Comparison of ENCODE assay signal across 19 cellular contexts in the genomic region with DNA sequence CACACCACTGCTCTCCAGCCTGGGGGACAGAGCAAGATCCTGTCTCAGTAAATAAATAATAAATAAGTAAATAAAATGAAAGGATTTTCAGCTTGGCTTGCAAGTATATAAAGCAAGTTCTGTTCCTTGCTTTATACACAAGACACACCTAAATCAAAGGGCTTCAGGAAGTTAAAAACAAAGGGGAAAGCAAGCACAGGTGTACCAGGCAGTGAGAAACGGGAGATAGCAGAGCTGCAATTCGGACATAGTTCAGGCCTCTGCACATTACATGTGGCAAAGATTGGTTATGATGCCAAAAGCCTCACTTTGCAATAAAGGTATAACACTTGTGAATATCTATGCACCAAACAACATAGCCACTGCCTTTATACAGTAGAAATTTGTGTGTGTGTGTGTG. TPM values are rescaled to one million over a fixed set of nuclear protein-coding genes. Genes with fewer than 3 reads are reported as not detected.
DNase-seq lines count a peak whose midpoint lies in the region; ATAC-seq, FAIRE-seq and TF ChIP-seq lines count a peak whose summit lies in the region.
"Had no signal": no experiment of that assay in that cellular context is flagged by ENCODE, and none has a peak within 500 bp of the region (broad histone marks: within the 10 kb centered on the region; RNA-seq: fewer than 3 reads in every experiment).

No MANE protein-coding gene starts in this region.

- no peak for TF ChIP-seq POLR2A in gastroesophageal sphincter (IDR thresholded peaks at IDR 0.05)

- H3K27me3 ChIP-seq in CD8-positive, alpha-beta memory T cell (ENCODE audit: insufficient read depth, low read length, poor library complexity, severe bottlenecking): no peaks in the 10 kb centered on the region
- H3K27me3 ChIP-seq in neutrophil (no peaks in the 10 kb centered on the region), gastroesophageal sphincter (no peaks in the 10 kb centered on the region)
- H3K27me3 ChIP-seq: BLaER1 had no signal

- peak overlapping the region; percentile 49 for H3K27ac Mint-ChIP-seq in T-helper 2 cell treated with Interferon-gamma antibody and Interleukin-4, amounts not matched to agents 5 μg/mL and 100 μg/mL, for 36 hours
- peak overlapping the region; percentile 43 to 95 (median 76) for H3K27ac Mint-ChIP-seq in CD8-positive, alpha-beta memory T cell
- peak overlapping the region; percentile 38 to 94 for H3K27ac Mint-ChIP-seq in effector memory CD8-positive, alpha-beta T cell
- H3K27ac Mint-ChIP-seq in Calu3 (ENCODE audit: unreplicated experiment): no peak overlapping the region
- H3K27ac Mint-ChIP-seq: GM23338 had no signal

- no peak overlapping the region for H3K4me3 Mint-ChIP-seq in T-helper 2 cell treated with Interferon-gamma antibody and Interleukin-4, amounts not matched to agents 5 μg/mL and 100 μg/mL, for 36 hours
- no peak overlapping the region for H3K4me3 Mint-ChIP-seq in CD8-positive, alpha-beta memory T cell
- H3K4me3 Mint-ChIP-seq in effector memory CD8-positive, alpha-beta T cell: no peak overlapping the region
- H3K4me3 Mint-ChIP-seq in Calu3 (ENCODE audit: low read depth, unreplicated experiment): no peak overlapping the region
- H3K4me3 Mint-ChIP-seq: GM23338 had no signal

- H3K36me3 ChIP-seq in CD8-positive, alpha-beta memory T cell (ENCODE audit: insufficient read depth, low read length): no peaks in the 10 kb centered on the region
- H3K36me3 ChIP-seq in neutrophil: peaks cover 23% of the 10 kb centered on the region
- H3K36me3 ChIP-seq in gastroesophageal sphincter: peaks cover 0 to 14% of the 10 kb centered on the region in 2 donors

- intact Hi-C loops in Calu3 (cut with micrococcal nuclease; ENCODE audit: unreplicated experiment): no loop called here

- CTCF ChIA-PET in CD8-positive, alpha-beta memory T cell (lab: Charles Lee): no interaction called here
- CTCF ChIA-PET in Calu3 (lab: Charles Lee): no interaction called here

- no peak for ATAC-seq in effector memory CD8-positive, alpha-beta T cell (replicated peaks)
- ATAC-seq in gastroesophageal sphincter: no peak
- ATAC-seq: GM23338, HCT116 had no signal

- TF ChIP-seq CTCF in neutrophil (IDR thresholded peaks at IDR 0.05) (no peak), gastroesophageal sphincter (IDR thresholded peaks at IDR 0.05) (no peak), Calu3 (IDR thresholded peaks at IDR 0.05; ENCODE audit: unreplicated experiment) (no peak)

- H3K27me3 Mint-ChIP-seq in T-helper 2 cell treated with Interferon-gamma antibody and Interleukin-4, amounts not matched to agents 5 μg/mL and 100 μg/mL, for 36 hours (ENCODE audit: low read depth): no peaks in the 10 kb centered on the region
- H3K27me3 Mint-ChIP-seq in CD8-positive, alpha-beta memory T cell: no peaks in the 10 kb centered on the region
- H3K27me3 Mint-ChIP-seq in effector memory CD8-positive, alpha-beta T cell: no peaks in the 10 kb centered on the region
- no peaks in the 10 kb centered on the region for H3K27me3 Mint-ChIP-seq in Calu3 (ENCODE audit: unreplicated experiment)

- peaks cover 27% of the 10 kb centered on the region for H3K36me3 Mint-ChIP-seq in T-helper 2 cell treated with Interferon-gamma antibody and Interleukin-4, amounts not matched to agents 5 μg/mL and 100 μg/mL, for 36 hours (ENCODE audit: low read depth)
- H3K36me3 Mint-ChIP-seq in CD8-positive, alpha-beta memory T cell: peaks cover 0 to 30% (median 4%) of the 10 kb centered on the region in 3 donors
- H3K36me3 Mint-ChIP-seq in effector memory CD8-positive, alpha-beta T cell (ENCODE audit: insufficient read depth): peaks cover 34% of the 10 kb centered on the region
- no peaks in the 10 kb centered on the region for H3K36me3 Mint-ChIP-seq in Calu3 (ENCODE audit: insufficient read depth, unreplicated experiment)

- H3K4me3 ChIP-seq in CD8-positive, alpha-beta memory T cell (ENCODE audit: low read length): no peak overlapping the region
- H3K4me3 ChIP-seq in neutrophil (ENCODE audit: low read depth in 1 of 2, low read length in 1 of 2) (no peak overlapping the region), gastroesophageal sphincter (no peak overlapping the region)
- H3K4me3 ChIP-seq: BLaER1, GM23338 had no signal

- DNase-seq in T-helper 2 cell treated with Interferon-gamma antibody and Interleukin-4, amounts not matched to agents 5 μg/mL and 100 μg/mL, for 36 hours (ENCODE audit: low spot score): no peak
- DNase-seq in T-helper 2 cell: no peak
- no peak for DNase-seq in CD8-positive, alpha-beta memory T cell
- DNase-seq in effector memory CD8-positive, alpha-beta T cell: no peak
- no peak for DNase-seq in HTR-8/SVneo (ENCODE audit: insufficient read length, low spot score)
- no peak for DNase-seq in Calu3
- DNase-seq: 8988T, COR-L47, DMS153, EL, NCI-H1417, NCI-H187 treated with DMSO at 0.1 percent for 48 hours, NCI-H69, SHP77 had no signal

- no peak overlapping the region for H3K27ac ChIP-seq in CD8-positive, alpha-beta memory T cell (ENCODE audit: low read depth, low read length)
- H3K27ac ChIP-seq in neutrophil (peak overlapping the region; percentile 97), gastroesophageal sphincter (no peak overlapping the region)
- H3K27ac ChIP-seq: BLaER1 had no signal

- no peaks in the 10 kb centered on the region for H3K9me3 ChIP-seq in CD8-positive, alpha-beta memory T cell (ENCODE audit: low read length)
- H3K9me3 ChIP-seq in neutrophil (no peaks in the 10 kb centered on the region), gastroesophageal sphincter (no peaks in the 10 kb centered on the region)

- BruUV-seq in Calu3 (replicated peaks; lab: Mats Ljungman, UMichigan): no TSS peak

- 88% methylated on average over 1 to 2 of the region's 2 CpGs for WGBS in gastroesophageal sphincter (ENCODE audit: low coverage in 1 of 2), 2 donors

- no peak for FAIRE-seq in HTR-8/SVneo (lab: Jason Lieb, UNC)

- no peak for TF ChIP-seq EP300 in gastroesophageal sphincter (IDR thresholded peaks at IDR 0.05)

- H3K9me3 Mint-ChIP-seq in T-helper 2 cell treated with Interferon-gamma antibody and Interleukin-4, amounts not matched to agents 5 μg/mL and 100 μg/mL, for 36 hours: no peaks in the 10 kb centered on the region
- H3K9me3 Mint-ChIP-seq in CD8-positive, alpha-beta memory T cell: no peaks in the 10 kb centered on the region
- no peaks in the 10 kb centered on the region for H3K9me3 Mint-ChIP-seq in effector memory CD8-positive, alpha-beta T cell
- H3K9me3 Mint-ChIP-seq in Calu3 (ENCODE audit: low read depth, unreplicated experiment): no peaks in the 10 kb centered on the region
- H3K9me3 Mint-ChIP-seq: GM23338 had no signal

- peaks cover 41% of the 10 kb centered on the region for H3K4me1 ChIP-seq in CD8-positive, alpha-beta memory T cell (ENCODE audit: insufficient read depth, low read length)
- H3K4me1 ChIP-seq in neutrophil (ENCODE audit: control insufficient read depth in 1 of 2, insufficient read depth in 1 of 2, low read depth in 1 of 2, low read length in 1 of 2): peaks cover 75 to 78% of the 10 kb centered on the region in 2 experiments
- peaks cover 0 to 26% (median 6%) of the 10 kb centered on the region in 3 donors for H3K4me1 ChIP-seq in gastroesophageal sphincter

- POLR2A ChIA-PET in CD8-positive, alpha-beta memory T cell (lab: Charles Lee): no interaction called here

- H3K4me1 Mint-ChIP-seq in T-helper 2 cell treated with Interferon-gamma antibody and Interleukin-4, amounts not matched to agents 5 μg/mL and 100 μg/mL, for 36 hours (ENCODE audit: low read depth): peaks cover 36% of the 10 kb centered on the region
- H3K4me1 Mint-ChIP-seq in CD8-positive, alpha-beta memory T cell: peaks cover 43 to 80% (median 79%) of the 10 kb centered on the region in 3 donors
- H3K4me1 Mint-ChIP-seq in effector memory CD8-positive, alpha-beta T cell (ENCODE audit: low read depth in 2 of 2): peaks cover 33 to 49% of the 10 kb centered on the region in 2 donors
- no peaks in the 10 kb centered on the region for H3K4me1 Mint-ChIP-seq in Calu3 (ENCODE audit: low read depth, unreplicated experiment)

RNA-seq across cellular contexts. Expression of gene MYO9B, which starts 47.5 kb away (rescaled TPM):
- total RNA-seq in CD8-positive, alpha-beta memory T cell: 100 to 1,000 TPM; 104 to 108 TPM
- polyA plus RNA-seq in CD8-positive, alpha-beta memory T cell: 24.9 TPM
- 10 to 100 TPM; 38.1 to 77.7 (median 66.2) TPM for total RNA-seq in gastroesophageal sphincter
- 38.4 and 40.4 TPM in 2 replicates for total RNA-seq in Calu3 (2022)

RNA-seq across cellular contexts. Expression of gene HAUS8, which starts 47.8 kb away (rescaled TPM):
- 10 to 100 TPM; 33.4 to 36.4 TPM for total RNA-seq in CD8-positive, alpha-beta memory T cell
- 9.7 TPM for polyA plus RNA-seq in CD8-positive, alpha-beta memory T cell
- total RNA-seq in gastroesophageal sphincter (1 to 10 TPM; 3.2 to 6.4 (median 5.5) TPM), Calu3 (2022) (15.7 and 20.5 TPM in 2 replicates)
